Comparison of ENCODE assay signal across 8 cellular contexts in genomic region chr2:190407662-190408537, GRCh38. TPM values are rescaled to one million over a fixed set of nuclear protein-coding genes. Genes with fewer than 3 reads are reported as not detected.
DNase-seq lines count a peak whose midpoint lies in the region; ATAC-seq and TF ChIP-seq lines count a peak whose summit lies in the region.

MFSD6 (plus strand) TSS chr2:190408355; CDS start chr2:190436030, 27,675 bp downstream.

- ATAC-seq in GM19372 (IDR thresholded peaks at IDR 0.05; ENCODE audit: low read depth, unreplicated experiment), result peak; percentile 56
- ATAC-seq in HG03520 (IDR thresholded peaks at IDR 0.05; ENCODE audit: unreplicated experiment), result peak; percentile 59
- peak; percentile 89 for ATAC-seq in left ventricle myocardium superior

- H3K9me3 ChIP-seq in SK-N-SH (no peaks in the 10 kb centered on the region), uterus (no peaks in the 10 kb centered on the region)

- peak within 1 kb of the TSS; percentile 82 to 89 for H3K4me3 Mint-ChIP-seq in CD14-positive monocyte
- peak within 1 kb of the TSS; percentile 86 for H3K4me3 Mint-ChIP-seq in activated naive CD8-positive, alpha-beta T cell treated with anti-CD3 and anti-CD28 coated beads for 36 hours

- H3K4me1 ChIP-seq in SK-N-SH (ENCODE audit: control insufficient read depth in 1 of 2, insufficient read depth in 2 of 2, low read depth in 1 of 2, low read length in 1 of 2), result peaks cover 0 to 13% of the 10 kb centered on the region in 2 experiments; a peak in 2 of 4 replicates
- peaks cover 8% of the 10 kb centered on the region for H3K4me1 ChIP-seq in rectal smooth muscle tissue (ENCODE audit: control insufficient read depth, insufficient read depth, low read length)
- H3K4me1 ChIP-seq in uterus, result no peaks in the 10 kb centered on the region

- no peak for DNase-seq in CD14-positive monocyte (ENCODE audit: low spot score)
- peak; percentile 88 for DNase-seq in SK-N-SH
- peak; percentile 68 for DNase-seq in activated naive CD8-positive, alpha-beta T cell treated with anti-CD3 and anti-CD28 coated beads for 36 hours
- peak; percentile 72 for DNase-seq in left ventricle myocardium superior
- DNase-seq in uterus, result peak; percentile 28 to 52

- POLR2A ChIA-PET in SK-N-SH (lab: Yijun Ruan, JAX), result no interaction called here

- no peaks in the 10 kb centered on the region for H3K79me2 ChIP-seq in SK-N-SH (ENCODE audit: insufficient read depth)

- peaks cover 1 to 7% (median 5%) of the 10 kb centered on the region in 3 donors for H3K27me3 Mint-ChIP-seq in CD14-positive monocyte (ENCODE audit: low read depth in 3 of 3)
- H3K27me3 Mint-ChIP-seq in activated naive CD8-positive, alpha-beta T cell treated with anti-CD3 and anti-CD28 coated beads for 36 hours, result no peaks in the 10 kb centered on the region

- H4K20me1 ChIP-seq in SK-N-SH (ENCODE audit: insufficient read depth), result no peaks in the 10 kb centered on the region

- no peak for TF ChIP-seq RAD21 in SK-N-SH (IDR thresholded peaks at IDR 0.05; ENCODE audit: low read length)

- no peaks in the 10 kb centered on the region for H3K9me2 ChIP-seq in SK-N-SH

- H3K9me3 Mint-ChIP-seq in CD14-positive monocyte, result no peaks in the 10 kb centered on the region
- H3K9me3 Mint-ChIP-seq in activated naive CD8-positive, alpha-beta T cell treated with anti-CD3 and anti-CD28 coated beads for 36 hours, result no peaks in the 10 kb centered on the region

- TF ChIP-seq POLR2A in uterus (IDR thresholded peaks at IDR 0.05), result peak in 1 of 2 donors; percentile 51

- intact Hi-C loops in CD14-positive monocyte (cut with micrococcal nuclease), result no loop called here
- intact Hi-C loops in left ventricle myocardium superior (cut with micrococcal nuclease), result no loop called here
- intact Hi-C loops in uterus (cut with DNase I; ENCODE audit: low total_unique reads), result no loop called here

- peak within 1 kb of the TSS; percentile 90 for H3K4me2 ChIP-seq in SK-N-SH

- H3K4me3 ChIP-seq in SK-N-SH (ENCODE audit: low read depth in 2 of 2, low read length in 1 of 2) (peak within 1 kb of the TSS; percentile 58 to 74), rectal smooth muscle tissue (ENCODE audit: low read length) (peak within 1 kb of the TSS; percentile 88), uterus (peak within 1 kb of the TSS; percentile 51 to 87)

- no peak for TF ChIP-seq EP300 in SK-N-SH (IDR thresholded peaks at IDR 0.05; ENCODE audit: borderline replicate concordance in 1 of 2, low read depth in 1 of 2, low read length in 1 of 2)

- no peaks in the 10 kb centered on the region for H3K27me3 ChIP-seq in SK-N-SH (ENCODE audit: insufficient read depth)
- no peaks in the 10 kb centered on the region for H3K27me3 ChIP-seq in rectal smooth muscle tissue (ENCODE audit: control insufficient read depth, insufficient read depth, low read length)
- H3K27me3 ChIP-seq in uterus, result no peaks in the 10 kb centered on the region

- peaks cover 4% of the 10 kb centered on the region for H3F3A ChIP-seq in SK-N-SH (replicated peaks; ENCODE audit: insufficient read depth)

- TF ChIP-seq CTCF in CD14-positive monocyte (IDR thresholded peaks at IDR 0.05) (no peak), SK-N-SH (IDR thresholded peaks at IDR 0.05) (no peak), uterus (IDR thresholded peaks at IDR 0.05) (peak in 1 of 4 experiments; percentile 26)

- peaks cover 31% of the 10 kb centered on the region for H3K4me1 Mint-ChIP-seq in CD14-positive monocyte
- peaks cover 35% of the 10 kb centered on the region for H3K4me1 Mint-ChIP-seq in activated naive CD8-positive, alpha-beta T cell treated with anti-CD3 and anti-CD28 coated beads for 36 hours

- H3K27ac ChIP-seq in SK-N-SH (ENCODE audit: low read depth in 2 of 2, low read length in 1 of 2) (peak within 1 kb of the TSS in 1 of 2 experiments; percentile 77; a peak in 2 of 4 replicates), rectal smooth muscle tissue (ENCODE audit: low read depth, low read length) (peak within 1 kb of the TSS; percentile 66), uterus (peak within 1 kb of the TSS; percentile 80 to 81)

- peaks cover 0 to 2% of the 10 kb centered on the region in 2 donors for H3K36me3 Mint-ChIP-seq in CD14-positive monocyte
- H3K36me3 Mint-ChIP-seq in activated naive CD8-positive, alpha-beta T cell treated with anti-CD3 and anti-CD28 coated beads for 36 hours, result peaks cover 3% of the 10 kb centered on the region

- H3K36me3 ChIP-seq in SK-N-SH (replicated peaks in 1 of 2; ENCODE audit: control insufficient read depth in 1 of 2, insufficient read depth in 2 of 2, low read length in 1 of 2), result no peaks in the 10 kb centered on the region
- H3K36me3 ChIP-seq in rectal smooth muscle tissue (ENCODE audit: control insufficient read depth, insufficient read depth, low read length), result no peaks in the 10 kb centered on the region
- no peaks in the 10 kb centered on the region for H3K36me3 ChIP-seq in uterus

- WGBS in SK-N-SH (ENCODE audit: low lambda C conversion rate), result 30% methylated on average over 14 of the region's 98 CpGs

- peak within 1 kb of the TSS; percentile 78 for H2AFZ ChIP-seq in SK-N-SH (ENCODE audit: low read depth)

- peak within 1 kb of the TSS; percentile 56 for H3K9ac ChIP-seq in SK-N-SH
- H3K9ac ChIP-seq in rectal smooth muscle tissue (ENCODE audit: low read length), result peak within 1 kb of the TSS; percentile 69

- peak within 1 kb of the TSS; percentile 73 to 91 (median 79) for H3K27ac Mint-ChIP-seq in CD14-positive monocyte
- peak within 1 kb of the TSS; percentile 90 for H3K27ac Mint-ChIP-seq in activated naive CD8-positive, alpha-beta T cell treated with anti-CD3 and anti-CD28 coated beads for 36 hours

- CTCF ChIA-PET in SK-N-SH (lab: Yijun Ruan, JAX), result interaction anchor here (0.9 to 1.0 kb wide), 5 partner anchors 9 to 97 kb away, joined by 3 to 4 read pairs (median 3); no protein-coding TSS in a partner anchor

TF ChIP-seq in SK-N-SH, 30 proteins besides CTCF, POLR2A, EP300 and RAD21:
- no peak for TF ChIP-seq SIN3A (IDR thresholded peaks at IDR 0.05; ENCODE audit: borderline replicate concordance, low read depth, low read length)
- TF ChIP-seq USF2 (IDR thresholded peaks at IDR 0.05; ENCODE audit: borderline replicate concordance, low read depth, low read length), result no peak
- TF ChIP-seq GATA2 (CRISPR knock-in tag; IDR thresholded peaks at IDR 0.05), result peak; percentile 44; the same call in 1 of the 2 replicates
- no peak for TF ChIP-seq MEF2A (IDR thresholded peaks at IDR 0.05; ENCODE audit: borderline replicate concordance, low read depth)
- no peak for TF ChIP-seq RCOR1 (IDR thresholded peaks at IDR 0.05; ENCODE audit: low read length)
- no peak for TF ChIP-seq EZH2phosphoT487 (IDR thresholded peaks at IDR 0.05; ENCODE audit: borderline replicate concordance, low read depth)
- no peak for TF ChIP-seq CHD2 (IDR thresholded peaks at IDR 0.05; ENCODE audit: low read length, partially characterized antibody)
- TF ChIP-seq MXI1 (IDR thresholded peaks at IDR 0.05; ENCODE audit: low read depth, low read length), result peak; percentile 54; the same call in 1 of the 2 replicates
- TF ChIP-seq JUND (IDR thresholded peaks at IDR 0.05), result no peak
- TF ChIP-seq PBX3 (IDR thresholded peaks at IDR 0.05), result no peak

RNA-seq across cellular contexts. Expression of gene MFSD6, which starts in this region (rescaled TPM):
- polyA plus RNA-seq in CD14-positive monocyte (10 to 100 TPM in 1 of 2 donors, 1 to 10 TPM in 1; 8.8 to 12.9 TPM), SK-N-SH (2012; rRNA removed) (15.1 and 15.9 TPM in 2 replicates)
- polyA plus RNA-seq in SK-N-SH (2012; cell fraction: cytosol; rRNA removed), result 15.1 and 17.9 TPM in 2 replicates
- 6.9 and 11.8 TPM in 2 replicates for polyA plus RNA-seq in SK-N-SH (2012; cell fraction: nucleus; rRNA removed)
- 10 to 100 TPM; 45.6 to 51.1 TPM for total RNA-seq in activated naive CD8-positive, alpha-beta T cell treated with anti-CD3 and anti-CD28 coated beads for 36 hours
- total RNA-seq in left ventricle myocardium superior (24.4 TPM), uterus (10 to 100 TPM in 3 of 4 donors, 1 to 10 TPM in 1; 3.6 to 30.3 (median 28.4) TPM)
